ENCODE assay signal across 1 cellular context in the genomic region with DNA sequence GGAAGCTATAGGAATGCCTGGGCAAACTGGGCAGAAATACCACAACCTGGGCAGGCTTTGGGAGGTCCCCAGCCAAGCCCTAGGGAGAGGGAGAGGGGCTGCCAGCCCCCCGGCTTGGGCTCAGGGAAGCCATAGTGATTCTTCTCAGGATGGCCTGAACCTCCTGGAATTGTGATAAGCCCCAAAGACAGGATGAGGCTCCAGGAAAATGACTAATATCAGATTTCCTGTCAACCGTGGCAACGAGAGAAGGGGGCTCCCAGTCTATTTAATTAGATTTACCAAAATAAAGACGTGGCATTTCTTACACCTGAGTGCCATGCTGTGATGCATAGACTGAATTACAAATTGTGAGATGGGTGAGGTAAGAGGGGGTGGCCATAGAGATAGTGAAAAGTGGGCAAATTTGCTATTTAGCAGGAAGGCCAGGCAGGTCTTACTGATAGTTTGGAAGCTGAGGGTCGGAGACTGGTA.
TF ChIP-seq lines count a peak whose summit lies in the region.

No MANE protein-coding gene starts in this region.

TF ChIP-seq in IMR-90, 13 proteins besides CTCF, POLR2A, EP300 and RAD21:
- TF ChIP-seq MAFK (IDR thresholded peaks at IDR 0.05; ENCODE audit: low read depth, low read length) (no peak), RFX5 (IDR thresholded peaks at IDR 0.05; ENCODE audit: low read depth, low read length) (no peak), MAZ (IDR thresholded peaks at IDR 0.05; ENCODE audit: borderline replicate concordance, low read depth, low read length) (no peak), SMC3 (IDR thresholded peaks at IDR 0.05; ENCODE audit: low read depth, low read length) (no peak), CEBPB (IDR thresholded peaks at IDR 0.05; ENCODE audit: low read depth, low read length) (no peak), RCOR1 (IDR thresholded peaks at IDR 0.05; ENCODE audit: insufficient replicate concordance, low read length) (no peak), CHD1 (IDR thresholded peaks at IDR 0.05; ENCODE audit: low read depth, low read length) (no peak), NFE2L2 (IDR thresholded peaks at IDR 0.05; ENCODE audit: low read depth, low read length) (no peak), FOS (IDR thresholded peaks at IDR 0.05; ENCODE audit: low read depth, low read length) (no peak), MXI1 (IDR thresholded peaks at IDR 0.05; ENCODE audit: borderline replicate concordance, low read depth, low read length) (no peak), BHLHE40 (IDR thresholded peaks at IDR 0.05; ENCODE audit: low read depth, low read length) (no peak)
- TF ChIP-seq, protein P1, sequence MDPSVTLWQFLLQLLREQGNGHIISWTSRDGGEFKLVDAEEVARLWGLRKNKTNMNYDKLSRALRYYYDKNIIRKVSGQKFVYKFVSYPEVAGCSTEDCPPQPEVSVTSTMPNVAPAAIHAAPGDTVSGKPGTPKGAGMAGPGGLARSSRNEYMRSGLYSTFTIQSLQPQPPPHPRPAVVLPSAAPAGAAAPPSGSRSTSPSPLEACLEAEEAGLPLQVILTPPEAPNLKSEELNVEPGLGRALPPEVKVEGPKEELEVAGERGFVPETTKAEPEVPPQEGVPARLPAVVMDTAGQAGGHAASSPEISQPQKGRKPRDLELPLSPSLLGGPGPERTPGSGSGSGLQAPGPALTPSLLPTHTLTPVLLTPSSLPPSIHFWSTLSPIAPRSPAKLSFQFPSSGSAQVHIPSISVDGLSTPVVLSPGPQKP (IDR thresholded peaks at IDR 0.05; ENCODE audit: borderline replicate concordance, low read depth, low read length): no peak
- TF ChIP-seq, protein P2, sequence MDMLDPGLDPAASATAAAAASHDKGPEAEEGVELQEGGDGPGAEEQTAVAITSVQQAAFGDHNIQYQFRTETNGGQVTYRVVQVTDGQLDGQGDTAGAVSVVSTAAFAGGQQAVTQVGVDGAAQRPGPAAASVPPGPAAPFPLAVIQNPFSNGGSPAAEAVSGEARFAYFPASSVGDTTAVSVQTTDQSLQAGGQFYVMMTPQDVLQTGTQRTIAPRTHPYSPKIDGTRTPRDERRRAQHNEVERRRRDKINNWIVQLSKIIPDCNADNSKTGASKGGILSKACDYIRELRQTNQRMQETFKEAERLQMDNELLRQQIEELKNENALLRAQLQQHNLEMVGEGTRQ (IDR thresholded peaks at IDR 0.05; ENCODE audit: low read depth, low read length): no peak
